In the genomic region with DNA sequence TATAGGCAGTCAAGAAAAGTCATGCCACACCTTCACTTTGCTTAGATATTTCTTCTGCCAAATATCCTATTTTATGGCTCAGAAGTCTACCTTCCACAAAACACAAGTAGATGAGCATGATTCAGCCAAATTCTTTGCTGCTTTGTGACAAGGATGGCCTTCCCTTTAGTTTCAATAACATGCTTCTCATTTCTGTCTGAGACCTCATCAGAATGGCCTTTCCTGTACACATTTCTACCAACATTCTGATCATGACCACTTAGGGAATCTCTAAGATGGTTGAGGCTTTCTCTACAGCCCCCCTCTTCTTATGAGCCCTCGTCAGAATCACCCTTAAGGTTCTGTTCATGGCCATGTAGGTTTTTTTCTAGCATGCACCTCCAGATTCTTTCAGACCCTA, we compare ENCODE assay signal across 20 cellular contexts.
DNase-seq lines count a peak whose midpoint lies in the region; ATAC-seq, FAIRE-seq and TF ChIP-seq lines count a peak whose summit lies in the region.
"Had no signal": no experiment of that assay in that cellular context is flagged by ENCODE, and none has a peak within 500 bp of the region (broad histone marks: within the 10 kb centered on the region; RNA-seq: fewer than 3 reads in every experiment).

No MANE protein-coding gene starts in this region.

- WGBS in smooth muscle cell (ENCODE audit: low lambda C conversion rate): 47% methylated on average over 1 of the region's 1 CpG

- intact Hi-C loops in ascending aorta (cut with DNase I): no loop called here
- intact Hi-C loops in head of caudate nucleus (cut with DNase I): no loop called here
- intact Hi-C loops in kidney (cut with DNase I): no loop called here

- H2AFZ ChIP-seq in GM23338 (no peak overlapping the region), smooth muscle cell (ENCODE audit: low read depth) (no peak overlapping the region)

- no peak for FAIRE-seq in kidney (lab: Jason Lieb, UNC)
- FAIRE-seq: islet of Langerhans had no signal

- no peaks in the 10 kb centered on the region for H3K27me3 ChIP-seq in GM23338 (ENCODE audit: insufficient read depth)
- no peaks in the 10 kb centered on the region for H3K27me3 ChIP-seq in ascending aorta
- no peaks in the 10 kb centered on the region for H3K27me3 ChIP-seq in smooth muscle cell (ENCODE audit: low read depth)
- H3K27me3 ChIP-seq: BLaER1 treated with 17β-estradiol and CSF1 and Interleukin-3, amounts not matched to agents 10 nM and 100 nM; cardiac muscle cell; right lobe of liver had no signal

- H3K27ac Mint-ChIP-seq in GM23338: no peak overlapping the region
- H3K27ac Mint-ChIP-seq: activated naive CD4-positive, alpha-beta T cell treated with anti-CD3 and anti-CD28 coated beads, Interleukin-2, amount 50 U/mL, for 24 hours; mesothelial cell of epicardium had no signal

- H3K9ac ChIP-seq in smooth muscle cell (ENCODE audit: low read depth): peak overlapping the region; percentile 60
- H3K9ac ChIP-seq in kidney (ENCODE audit: low read length in 2 of 2): no peak overlapping the region
- H3K9ac ChIP-seq: BLaER1 treated with 17β-estradiol and CSF1 and Interleukin-3, amounts not matched to agents 10 nM and 100 nM had no signal

- H4K20me1 ChIP-seq in GM23338 (replicated peaks; ENCODE audit: insufficient read depth): no peaks in the 10 kb centered on the region; the same call in 1 of the 2 replicates
- H4K20me1 ChIP-seq in smooth muscle cell (ENCODE audit: low read depth): no peaks in the 10 kb centered on the region

- peaks cover 21% of the 10 kb centered on the region for H3K4me1 Mint-ChIP-seq in GM23338
- H3K4me1 Mint-ChIP-seq: activated naive CD4-positive, alpha-beta T cell treated with anti-CD3 and anti-CD28 coated beads, Interleukin-2, amount 50 U/mL, for 24 hours had no signal

- no peaks in the 10 kb centered on the region; the same call in 1 of the 2 replicates for H3K36me3 ChIP-seq in GM23338 (ENCODE audit: insufficient read depth)
- H3K36me3 ChIP-seq in ascending aorta: no peaks in the 10 kb centered on the region
- no peaks in the 10 kb centered on the region for H3K36me3 ChIP-seq in smooth muscle cell (ENCODE audit: low read depth)
- no peaks in the 10 kb centered on the region for H3K36me3 ChIP-seq in kidney (ENCODE audit: control insufficient read depth in 1 of 2, insufficient read depth in 2 of 2, low read length in 2 of 2)
- H3K36me3 ChIP-seq: BLaER1 treated with 17β-estradiol and CSF1 and Interleukin-3, amounts not matched to agents 10 nM and 100 nM; cardiac muscle cell; neutrophil; right lobe of liver had no signal

- H3K9me2 ChIP-seq in GM23338 (ENCODE audit: insufficient read depth): no peaks in the 10 kb centered on the region

- H3K9me3 Mint-ChIP-seq in GM23338: no peaks in the 10 kb centered on the region; the same call in 2 of the 3 replicates
- H3K9me3 Mint-ChIP-seq: activated naive CD4-positive, alpha-beta T cell treated with anti-CD3 and anti-CD28 coated beads, Interleukin-2, amount 50 U/mL, for 24 hours; mesothelial cell of epicardium had no signal

- H3K27ac ChIP-seq in GM23338 (ENCODE audit: low read depth): 0 out of 2 replicates have a peak overlapping the region, but pooled peaks have one; percentile 50
- peak overlapping the region; percentile 88 to 99 for H3K27ac ChIP-seq in ascending aorta
- H3K27ac ChIP-seq in smooth muscle cell (ENCODE audit: low read depth): peak overlapping the region; percentile 100
- H3K27ac ChIP-seq in kidney (ENCODE audit: low read depth in 2 of 2, low read length in 2 of 2): no peak overlapping the region
- H3K27ac ChIP-seq: BLaER1 treated with 17β-estradiol and CSF1 and Interleukin-3, amounts not matched to agents 10 nM and 100 nM; cardiac muscle cell; neutrophil; right lobe of liver had no signal

- H3K4me3 Mint-ChIP-seq in GM23338: no peak overlapping the region
- H3K4me3 Mint-ChIP-seq: activated naive CD4-positive, alpha-beta T cell treated with anti-CD3 and anti-CD28 coated beads, Interleukin-2, amount 50 U/mL, for 24 hours; mesothelial cell of epicardium had no signal

- DNase-seq in GM23338 (ENCODE audit: low spot score) (no peak), ascending aorta (ENCODE audit: low spot score in 2 of 2) (no peak), fibroblast of the aortic adventitia (ENCODE audit: low read depth) (peak; percentile 49), smooth muscle cell (lab: John Stamatoyannopoulos, UW; ENCODE audit: unreplicated experiment) (no peak), head of caudate nucleus (no peak), foreskin melanocyte (no peak), kidney (no peak)
- DNase-seq: activated CD4-positive, alpha-beta T cell treated with anti-CD3 and anti-CD28 coated beads, Interleukin-2, amount 50 U/mL, for 4 hours; activated T-cell treated with anti-CD3 and anti-CD28 coated beads, Interleukin-2, amount 50 U/mL, for 1 hour; NCI-H2029; NCI-H524; right lobe of liver; stimulated activated CD4-positive, alpha-beta T cell treated with anti-CD3 and anti-CD28 coated beads, Interleukin-2, amount 100 ng/mL, for 48 hours had no signal

- ATAC-seq in GM23338 (no peak), GM19395 (IDR thresholded peaks at IDR 0.05; ENCODE audit: unreplicated experiment) (no peak)
- ATAC-seq: right lobe of liver had no signal

- H3K4me2 ChIP-seq in GM23338 (no peak overlapping the region), smooth muscle cell (peak overlapping the region; percentile 65)
- H3K4me2 ChIP-seq: BLaER1 treated with 17β-estradiol and CSF1 and Interleukin-3, amounts not matched to agents 10 nM and 100 nM had no signal

- H3K9me3 ChIP-seq in ascending aorta: no peaks in the 10 kb centered on the region
- H3K9me3 ChIP-seq in smooth muscle cell (replicated peaks; ENCODE audit: low read depth): no peaks in the 10 kb centered on the region
- H3K9me3 ChIP-seq in kidney (ENCODE audit: control insufficient read depth in 1 of 2, low read length in 2 of 2): no peaks in the 10 kb centered on the region
- H3K9me3 ChIP-seq: neutrophil, right lobe of liver had no signal

- H3K4me3 ChIP-seq in GM23338 (no peak overlapping the region), ascending aorta (no peak overlapping the region), fibroblast of the aortic adventitia (ENCODE audit: low read depth, low read length) (no peak overlapping the region), smooth muscle cell (no peak overlapping the region), kidney (ENCODE audit: low read length in 2 of 2) (no peak overlapping the region)
- H3K4me3 ChIP-seq: BLaER1 treated with 17β-estradiol and CSF1 and Interleukin-3, amounts not matched to agents 10 nM and 100 nM; cardiac muscle cell; right lobe of liver had no signal

- no peaks in the 10 kb centered on the region; the same call in 1 of the 2 replicates for H3K79me2 ChIP-seq in GM23338 (replicated peaks; ENCODE audit: insufficient read depth)
- H3K79me2 ChIP-seq in smooth muscle cell (ENCODE audit: low read depth): peaks cover 51% of the 10 kb centered on the region

- H3F3A ChIP-seq in GM23338 (replicated peaks; ENCODE audit: low read depth) (no peaks in the 10 kb centered on the region), smooth muscle cell (ENCODE audit: low read depth) (peaks cover 75% of the 10 kb centered on the region)

- H3K4me1 ChIP-seq in GM23338 (ENCODE audit: insufficient read depth) (peaks cover 6% of the 10 kb centered on the region; the same call in 1 of the 2 replicates), ascending aorta (peaks cover 14 to 71% of the 10 kb centered on the region in 2 donors), smooth muscle cell (ENCODE audit: low read depth) (peaks cover 34% of the 10 kb centered on the region), kidney (ENCODE audit: control insufficient read depth in 1 of 2, insufficient read depth in 1 of 2, low read depth in 1 of 2, low read length in 2 of 2) (peaks cover 0 to 6% of the 10 kb centered on the region in 2 donors)
- H3K4me1 ChIP-seq: right lobe of liver had no signal

- peaks cover 10% of the 10 kb centered on the region for H3K27me3 Mint-ChIP-seq in GM23338 (ENCODE audit: insufficient read depth, low read depth, poor library complexity)

- H3K36me3 Mint-ChIP-seq in GM23338 (ENCODE audit: low read depth): peaks cover 11% of the 10 kb centered on the region
- H3K36me3 Mint-ChIP-seq: activated naive CD4-positive, alpha-beta T cell treated with anti-CD3 and anti-CD28 coated beads, Interleukin-2, amount 50 U/mL, for 24 hours had no signal

- no peak for TF ChIP-seq CTCF in GM23338 (conservative IDR thresholded peaks at IDR 0.05; ENCODE audit: low read depth in 2 of 2)
- TF ChIP-seq CTCF in ascending aorta (IDR thresholded peaks at IDR 0.05): no peak
- no peak for TF ChIP-seq CTCF in fibroblast of the aortic adventitia (IDR thresholded peaks at IDR 0.05; ENCODE audit: insufficient read depth, low read length)
- TF ChIP-seq CTCF in smooth muscle cell (IDR thresholded peaks at IDR 0.05; ENCODE audit: borderline replicate concordance, insufficient read depth, poor library complexity, severe bottlenecking): no peak
- no peak for TF ChIP-seq CTCF in kidney (IDR thresholded peaks at IDR 0.05; ENCODE audit: borderline replicate concordance, extremely low read depth, insufficient read depth)

TF ChIP-seq in GM23338, 12 proteins besides CTCF, POLR2A, EP300 and RAD21 (continues in another document):
- TF ChIP-seq EZH2 (IDR thresholded peaks at IDR 0.05; ENCODE audit: low read depth, unreplicated experiment) (no peak), JUNB (IDR thresholded peaks at IDR 0.05; ENCODE audit: unreplicated experiment) (no peak), ZNF331 (CRISPR knock-in tag; IDR thresholded peaks at IDR 0.05; ENCODE audit: low read depth) (no peak), CREB1 (CRISPR knock-in tag; IDR thresholded peaks at IDR 0.05; ENCODE audit: low read depth) (no peak), POLR2AphosphoS5 (IDR thresholded peaks at IDR 0.05; ENCODE audit: low read depth) (no peak), ZNF114 (CRISPR knock-in tag; IDR thresholded peaks at IDR 0.05) (no peak), STAT1 (IDR thresholded peaks at IDR 0.05; ENCODE audit: unreplicated experiment) (no peak), EZH2phosphoT487 (IDR thresholded peaks at IDR 0.05; ENCODE audit: unreplicated experiment) (no peak)

Comparison
In these comparisons a context has a peak if more than half of its experiments do, and no peak if none do; other contexts are left out.
1. H3K27ac ChIP-seq: peak in GM23338 (single experiment), ascending aorta (2 of 2) and smooth muscle cell (single experiment); none in kidney (0 of 2).